8 cellular contexts compared by ENCODE assay signal in the genomic region with DNA sequence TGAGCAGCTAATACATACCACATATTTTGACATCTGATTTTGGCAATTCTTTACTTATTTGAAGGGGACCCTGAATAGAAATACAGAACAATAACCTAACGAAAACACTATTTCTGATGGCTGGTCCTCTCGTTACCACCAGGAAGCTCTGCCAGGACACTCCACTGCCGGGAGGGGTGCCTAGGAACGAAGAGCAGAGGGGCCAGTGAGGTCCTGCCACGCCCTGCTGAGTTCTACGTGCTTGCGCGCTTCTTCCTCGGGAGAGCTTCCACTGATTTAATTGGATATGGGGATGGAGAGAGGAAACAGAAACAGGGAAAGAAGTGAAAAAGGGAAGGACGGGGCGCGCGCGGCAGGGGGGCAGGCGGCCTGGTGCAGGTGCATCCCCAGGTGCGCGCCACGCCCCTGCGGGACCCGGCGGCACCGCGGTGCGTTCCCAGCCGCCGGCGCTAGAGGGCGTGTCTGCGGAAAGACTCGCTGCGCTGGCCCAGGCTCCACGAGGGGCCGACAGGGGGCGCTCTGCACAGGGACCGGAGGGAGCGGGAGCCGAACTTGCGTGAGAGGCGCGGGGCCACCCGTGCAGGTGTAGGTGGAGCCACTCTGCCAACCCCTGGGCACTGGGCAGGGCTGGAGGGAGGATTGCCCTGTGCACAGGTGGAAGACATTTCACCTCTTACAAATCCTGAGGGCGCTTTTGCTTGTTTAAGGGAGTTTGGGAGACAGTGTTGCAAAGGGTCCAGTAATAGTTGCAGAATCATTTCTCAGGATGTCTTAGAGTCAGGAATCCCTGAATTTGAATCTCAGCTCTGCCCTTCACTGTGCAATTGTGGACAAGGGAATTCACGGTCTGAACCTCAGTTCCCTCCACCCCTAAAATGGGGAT.
DNase-seq lines count a peak whose midpoint lies in the region; ATAC-seq and TF ChIP-seq lines count a peak whose summit lies in the region.

No MANE protein-coding gene starts in this region.

- H3K4me1 ChIP-seq in OCI-LY3 (ENCODE audit: low read length) (peaks cover 7% of the 10 kb centered on the region; the same call in 1 of the 2 replicates), iPS DF 6.9 (ENCODE audit: control insufficient read depth, insufficient read depth, low read length) (no peaks in the 10 kb centered on the region)

- H3K4me2 ChIP-seq in OCI-LY3 (ENCODE audit: low read length): no peak overlapping the region

- WGBS in iPS DF 6.9 (ENCODE audit: insufficient coverage, insufficient read length): no CpG with 5 or more reads among the region's 43 CpGs

- H3K27ac ChIP-seq in OCI-LY3 (ENCODE audit: low read length): no peak overlapping the region
- no peak overlapping the region for H3K27ac ChIP-seq in iPS DF 6.9 (ENCODE audit: low read length)

- H3K36me3 ChIP-seq in OCI-LY3 (replicated peaks; ENCODE audit: low read depth, low read length) (no peaks in the 10 kb centered on the region), iPS DF 6.9 (ENCODE audit: control insufficient read depth, insufficient read depth, low read length) (no peaks in the 10 kb centered on the region)

- no peak overlapping the region for H3K9ac ChIP-seq in OCI-LY3 (ENCODE audit: low read length)

- H2AFZ ChIP-seq in OCI-LY3 (ENCODE audit: low read depth, low read length): no peak overlapping the region

- 0 out of 2 replicates have a peak, but pooled peaks have one; percentile 5 for TF ChIP-seq CTCF in OCI-LY3 (IDR thresholded peaks at IDR 0.05; ENCODE audit: low read depth, low read length)

- H3K9me3 ChIP-seq in OCI-LY3 (ENCODE audit: insufficient read depth, low read length) (no peaks in the 10 kb centered on the region), iPS DF 6.9 (ENCODE audit: control insufficient read depth, insufficient read depth, low read length) (peaks cover 1% of the 10 kb centered on the region; the same call in 1 of the 2 replicates)

- H3K4me3 ChIP-seq in OCI-LY3 (ENCODE audit: low read length) (no peak overlapping the region), iPS DF 6.9 (ENCODE audit: low read length) (no peak overlapping the region)

- peak; percentile 51 for ATAC-seq in GM21619 (IDR thresholded peaks at IDR 0.05; ENCODE audit: unreplicated experiment)

- no peaks in the 10 kb centered on the region for H4K20me1 ChIP-seq in OCI-LY3 (ENCODE audit: insufficient read depth, low read length)

- peak; percentile 62 for DNase-seq in CD1c-positive myeloid dendritic cell (ENCODE audit: extremely low spot score)
- peak; percentile 63 for DNase-seq in activated naive CD4-positive, alpha-beta T cell treated with Interleukin-2 at 50 U/mL for 16 hours
- DNase-seq in iPS DF 6.9 (ENCODE audit: low read depth, low spot score): peak; percentile 31
- peak; percentile 19 for DNase-seq in stimulated activated CD4-positive, alpha-beta T cell treated with anti-CD3 and anti-CD28 coated beads, Interleukin-2, amount 100 ng/mL, for 4 hours (ENCODE audit: low read depth)
- no peak for DNase-seq in amniotic stem cell (lab: John Stamatoyannopoulos, UW)
- DNase-seq in epidermal melanocyte (ENCODE audit: insufficient read length, low spot score): no peak

- no peaks in the 10 kb centered on the region for H3K79me2 ChIP-seq in OCI-LY3 (ENCODE audit: low read length)

- H3K27me3 ChIP-seq in OCI-LY3 (ENCODE audit: low read depth, low read length) (0 out of 2 replicates have a peak, but pooled peaks cover 6% of the 10 kb centered on the region), iPS DF 6.9 (ENCODE audit: control insufficient read depth, insufficient read depth, low read length) (no peaks in the 10 kb centered on the region)

Comparison
In these comparisons a context has a peak if more than half of its experiments do, and no peak if none do; other contexts are left out.
1. DNase-seq: peak in CD1c-positive myeloid dendritic cell (single experiment), activated naive CD4-positive, alpha-beta T cell treated with Interleukin-2 at 50 U/mL for 16 hours (single experiment), iPS DF 6.9 (single experiment) and stimulated activated CD4-positive, alpha-beta T cell treated with anti-CD3 and anti-CD28 coated beads, Interleukin-2, amount 100 ng/mL, for 4 hours (single experiment); none in amniotic stem cell (single experiment) and epidermal melanocyte (single experiment).